ENCODE assay signal across 8 cellular contexts in genomic region chrX:154719132-154719675, GRCh38. TPM values are rescaled to one million over a fixed set of nuclear protein-coding genes. Genes with fewer than 3 reads are reported as not detected.
A peak's percentile ranks its signal among the peaks of the same experiment; 100 is the strongest.
DNase-seq lines count a peak whose midpoint lies in the region; ATAC-seq and TF ChIP-seq lines count a peak whose summit lies in the region.

No MANE protein-coding gene starts in this region.

- H3K27me3 ChIP-seq in PC-9 (ENCODE audit: insufficient read depth, low read depth): no peaks in the 10 kb centered on the region

- H3K4me2 ChIP-seq in PC-9: peak overlapping the region; percentile 19; the same call in 1 of the 2 replicates

- H3K36me3 Mint-ChIP-seq in activated naive CD8-positive, alpha-beta T cell treated with anti-CD3 and anti-CD28 coated beads, Interleukin-2, amount 50 U/mL, for 24 hours (ENCODE audit: low read depth): peaks cover 6% of the 10 kb centered on the region
- no peaks in the 10 kb centered on the region for H3K36me3 Mint-ChIP-seq in natural killer cell

- H3F3A ChIP-seq in PC-9 (ENCODE audit: insufficient read depth, low read depth): no peaks in the 10 kb centered on the region

- peak; percentile 91 for ATAC-seq in activated naive CD8-positive, alpha-beta T cell treated with anti-CD3 and anti-CD28 coated beads, Interleukin-2, amount 50 U/mL, for 24 hours
- ATAC-seq in natural killer cell: peak; percentile 57 to 81 (median 70)
- no peak for ATAC-seq in GM21529 (IDR thresholded peaks at IDR 0.05; ENCODE audit: unreplicated experiment)

- BruUV-seq in PC-9 (replicated peaks; lab: Mats Ljungman, UMichigan): no TSS peak

- H3K4me3 Mint-ChIP-seq in activated naive CD8-positive, alpha-beta T cell treated with anti-CD3 and anti-CD28 coated beads, Interleukin-2, amount 50 U/mL, for 24 hours: peak overlapping the region; percentile 47
- H3K4me3 Mint-ChIP-seq in natural killer cell: peak overlapping the region; percentile 85

- H3K4me1 ChIP-seq in PC-9 (replicated peaks; ENCODE audit: insufficient read depth): peaks cover 13% of the 10 kb centered on the region; the same call in 1 of the 2 replicates

- H2AFZ ChIP-seq in PC-9: no peak overlapping the region

- in situ Hi-C loops in GM13977 (cut with MboI; ENCODE audit: low pct_unique_long_range_greater_than_20kb, low sequenced_read_pairs, unreplicated experiment): no loop called here

- H3K79me2 ChIP-seq in PC-9 (ENCODE audit: low read depth): no peaks in the 10 kb centered on the region

- no peak for TF ChIP-seq CTCF in PC-9 (conservative IDR thresholded peaks at IDR 0.05)
- no peak for TF ChIP-seq CTCF in natural killer cell (IDR thresholded peaks at IDR 0.05)
- TF ChIP-seq CTCF in GM13977 (IDR thresholded peaks at IDR 0.05; ENCODE audit: extremely low read depth, insufficient read depth, missing control alignments): no peak

- H3K27ac Mint-ChIP-seq in activated naive CD8-positive, alpha-beta T cell treated with anti-CD3 and anti-CD28 coated beads, Interleukin-2, amount 50 U/mL, for 24 hours: peak overlapping the region; percentile 80
- H3K27ac Mint-ChIP-seq in natural killer cell: peak overlapping the region; percentile 88 to 93

- intact Hi-C loops in PC-9 (cut with micrococcal nuclease; ENCODE audit: unreplicated experiment): no loop called here
- intact Hi-C loops in natural killer cell (cut with micrococcal nuclease): loop anchor here (2.0 to 10.0 kb wide), 2 partner anchors 14 to 126 kb away; no protein-coding TSS in a partner anchor

- H3K27ac ChIP-seq in PC-9: 0 out of 2 replicates have a peak overlapping the region, but pooled peaks have one; percentile 19

- CTCF ChIA-PET in PC-9 (lab: Charles Lee): interaction anchor here (0.6 kb wide), 1 partner anchor 33 kb away, joined by 3 read pairs; no protein-coding TSS in a partner anchor

- H4K20me1 ChIP-seq in PC-9 (ENCODE audit: insufficient read depth): no peaks in the 10 kb centered on the region

- no peaks in the 10 kb centered on the region for H3K36me3 ChIP-seq in PC-9 (ENCODE audit: low read depth)

- H3K9me3 Mint-ChIP-seq in activated naive CD8-positive, alpha-beta T cell treated with anti-CD3 and anti-CD28 coated beads, Interleukin-2, amount 50 U/mL, for 24 hours: no peaks in the 10 kb centered on the region
- H3K9me3 Mint-ChIP-seq in natural killer cell: no peaks in the 10 kb centered on the region

- POLR2A ChIA-PET in PC-9 (lab: Charles Lee; ENCODE audit: unreplicated experiment): no interaction called here

- H3K4me1 Mint-ChIP-seq in activated naive CD8-positive, alpha-beta T cell treated with anti-CD3 and anti-CD28 coated beads, Interleukin-2, amount 50 U/mL, for 24 hours: peaks cover 51% of the 10 kb centered on the region
- H3K4me1 Mint-ChIP-seq in natural killer cell: peaks cover 61 to 71% of the 10 kb centered on the region in 2 donors

- DNase-seq in EL (peak; percentile 40), PC-9 (peak in 1 of 2 experiments; percentile 55), natural killer cell (no peak), GM13977 (ENCODE audit: low spot score) (no peak), RKO (ENCODE audit: low spot score) (no peak), SW480 (ENCODE audit: low spot score) (no peak)
- DNase-seq in activated naive CD8-positive, alpha-beta T cell treated with anti-CD3 and anti-CD28 coated beads, Interleukin-2, amount 50 U/mL, for 24 hours: no peak

- H3K4me3 ChIP-seq in PC-9: no peak overlapping the region

- no peaks in the 10 kb centered on the region for H3K9me2 ChIP-seq in PC-9 (ENCODE audit: insufficient read depth)

- no peaks in the 10 kb centered on the region for H3K9me3 ChIP-seq in PC-9 (ENCODE audit: insufficient read depth, low read depth)

- no peaks in the 10 kb centered on the region for H3K27me3 Mint-ChIP-seq in activated naive CD8-positive, alpha-beta T cell treated with anti-CD3 and anti-CD28 coated beads, Interleukin-2, amount 50 U/mL, for 24 hours
- H3K27me3 Mint-ChIP-seq in natural killer cell (ENCODE audit: low read depth in 2 of 2): no peaks in the 10 kb centered on the region

RNA-seq across cellular contexts. Expression of gene GAB3, which starts 31.7 kb away (rescaled TPM):
- 0.17 and 0.63 TPM in 2 replicates for total RNA-seq in PC-9 (2021)
- 10 to 100 TPM; 55.6 to 89.8 (median 77.4) TPM for total RNA-seq in natural killer cell

RNA-seq across cellular contexts. Expression of gene DKC1, which starts 43.5 kb away (rescaled TPM):
- total RNA-seq in PC-9 (2021) (83.5 and 101 TPM in 2 replicates), natural killer cell (10 to 100 TPM; 41.8 to 54.3 (median 53.9) TPM)

Comparison
In these comparisons a context has a peak if more than half of its experiments do, and no peak if none do; other contexts are left out.
1. RNA of gene GAB3, which starts 31.7 kb away (total RNA-seq): 55.6 to 89.8 TPM in natural killer cell; 0.17 to 0.63 TPM in PC-9; every median in the first group is over 10 times any median in the second.